In the genomic region with DNA sequence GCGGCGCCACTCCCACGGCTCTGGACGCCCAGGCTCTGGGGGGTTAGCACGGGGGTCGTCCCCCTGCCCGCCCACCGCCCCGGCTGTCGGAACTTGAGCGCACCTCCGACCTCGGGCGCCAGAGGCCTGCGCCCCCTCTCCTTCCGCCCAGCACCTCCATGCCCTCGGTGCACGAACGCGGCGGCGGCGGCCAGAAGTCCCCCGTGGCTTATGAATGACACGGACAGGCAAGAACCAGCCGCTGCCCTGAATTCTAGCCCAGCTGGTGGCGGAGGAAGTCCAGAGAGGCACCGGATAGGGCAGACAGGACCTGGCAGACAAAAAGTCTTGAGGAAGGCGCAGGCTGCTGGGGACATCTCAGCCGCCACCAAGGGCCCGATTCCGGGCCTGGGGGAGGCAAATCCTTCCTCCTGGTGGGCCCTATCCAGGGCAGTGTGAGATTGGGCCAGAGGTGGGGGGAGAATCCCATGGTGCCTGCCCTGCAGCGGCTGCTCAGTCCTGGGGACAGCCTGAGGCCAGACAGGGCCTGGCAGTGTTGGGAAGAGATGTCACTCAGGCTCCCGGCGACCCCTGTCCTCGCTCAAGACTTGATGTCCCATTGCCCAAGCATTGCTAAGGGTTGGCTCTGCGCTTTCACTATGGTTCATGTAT, we compare ENCODE assay signal across 9 cellular contexts. TPM values are rescaled to one million over a fixed set of nuclear protein-coding genes. Genes with fewer than 3 reads are reported as not detected.
DNase-seq lines count a peak whose midpoint lies in the region; ATAC-seq, FAIRE-seq and TF ChIP-seq lines count a peak whose summit lies in the region.
"Had no signal": no experiment of that assay in that cellular context is flagged by ENCODE, and none has a peak within 500 bp of the region (broad histone marks: within the 10 kb centered on the region; RNA-seq: fewer than 3 reads in every experiment).

No MANE protein-coding gene starts in this region.

- DNase-seq in A549 (ENCODE audit: low read depth in 1 of 2, low spot score in 1 of 2) (no peak), SJSA1 (ENCODE audit: low read depth in 1 of 2, low spot score in 2 of 2) (no peak), fibroblast of pulmonary artery (ENCODE audit: low read depth) (no peak), neural crest cell (ENCODE audit: low read depth, low spot score) (no peak), DMS 273 treated with DMSO at 0.1 percent for 48 hours (lab: John Stamatoyannopoulos, UW) (no peak), HT-29 (ENCODE audit: low spot score) (no peak), UCSD-AML1 (lab: John Stamatoyannopoulos, UW; ENCODE audit: unreplicated experiment) (no peak)
- DNase-seq in activated CD8-positive, alpha-beta memory T cell treated with anti-CD3 and anti-CD28 coated beads for 24 hours: no peak

- peak overlapping the region; percentile 92 for H3K4me2 ChIP-seq in A549

- H3K4me1 ChIP-seq in A549 (peaks cover 13% of the 10 kb centered on the region), SJSA1 (replicated peaks) (peaks cover 25% of the 10 kb centered on the region)

- peaks cover 51% of the 10 kb centered on the region for H3K27me3 Mint-ChIP-seq in neural crest cell (ENCODE audit: low read depth)

- no peak for TF ChIP-seq RAD21 in A549 (conservative IDR thresholded peaks at IDR 0.05 in 1 of 2, IDR thresholded peaks at IDR 0.05 in 1 of 2)

- peak overlapping the region; percentile 81 for H3K4me3 Mint-ChIP-seq in neural crest cell
- H3K4me3 Mint-ChIP-seq: activated CD4-positive, alpha-beta T cell treated with anti-CD3 and anti-CD28 coated beads, Interleukin-2, amount 10 ng/mL, durations not matched to agents 24 days and 14 days had no signal

- H3K36me3 ChIP-seq in SJSA1: no peaks in the 10 kb centered on the region

- 87% methylated on average over 24 of the region's 37 CpGs for WGBS in A549 (ENCODE audit: missing lambda C conversion rate)

- no peak for ATAC-seq in A549

- H3K27me3 ChIP-seq in SJSA1 (replicated peaks): peaks cover 7% of the 10 kb centered on the region

- H3K4me1 Mint-ChIP-seq in neural crest cell: peaks cover 44% of the 10 kb centered on the region
- H3K4me1 Mint-ChIP-seq: activated CD4-positive, alpha-beta T cell treated with anti-CD3 and anti-CD28 coated beads, Interleukin-2, amount 10 ng/mL, durations not matched to agents 24 days and 14 days had no signal

- no peak for TF ChIP-seq POLR2A in A549 (IDR thresholded peaks at IDR 0.05; ENCODE audit: low read length)

- H3K27ac Mint-ChIP-seq in neural crest cell (ENCODE audit: unreplicated experiment): no peak overlapping the region
- H3K27ac Mint-ChIP-seq: activated CD4-positive, alpha-beta T cell treated with anti-CD3 and anti-CD28 coated beads, Interleukin-2, amount 10 ng/mL, durations not matched to agents 24 days and 14 days had no signal

- H3K27ac ChIP-seq in A549: peak overlapping the region in 1 of 2 experiments; percentile 68; a peak in 4 of 6 replicates
- no peak overlapping the region for H3K27ac ChIP-seq in SJSA1

- POLR2A ChIA-PET in A549 (lab: Yijun Ruan, JAX): interaction anchor here (2.2 kb wide), 1 partner anchor 19 kb away, joined by 8 read pairs; no protein-coding TSS in a partner anchor

- H3K9me3 Mint-ChIP-seq in neural crest cell: no peaks in the 10 kb centered on the region
- H3K9me3 Mint-ChIP-seq: activated CD4-positive, alpha-beta T cell treated with anti-CD3 and anti-CD28 coated beads, Interleukin-2, amount 10 ng/mL, durations not matched to agents 24 days and 14 days had no signal

- FAIRE-seq in A549 (lab: Jason Lieb, UNC): no peak

- CTCF ChIA-PET in A549 (lab: Yijun Ruan, JAX): interaction anchor here (0.6 to 17.7 kb wide), 7 partner anchors 10 to 152 kb away, joined by 3 to 362 read pairs (median 3); no protein-coding TSS in a partner anchor

- H3K4me3 ChIP-seq in A549: peak overlapping the region; percentile 44; the same call in 2 of the 3 replicates
- H3K4me3 ChIP-seq in SJSA1: peak overlapping the region; percentile 36
- H3K4me3 ChIP-seq in fibroblast of pulmonary artery (replicated peaks; ENCODE audit: low read depth, low read length): peak overlapping the region; percentile 73

- H3K9me3 ChIP-seq in A549: no peaks in the 10 kb centered on the region
- H3K9me3 ChIP-seq in SJSA1 (replicated peaks): peaks cover 3% of the 10 kb centered on the region; the same call in 1 of the 2 replicates

- no peaks in the 10 kb centered on the region for H3K36me3 Mint-ChIP-seq in neural crest cell (ENCODE audit: low read depth)

- no peak for TF ChIP-seq EP300 in A549 (IDR thresholded peaks at IDR 0.05)

- TF ChIP-seq CTCF in A549 (IDR thresholded peaks at IDR 0.05) (no peak), fibroblast of pulmonary artery (IDR thresholded peaks at IDR 0.05; ENCODE audit: low read length, missing control alignments) (no peak), neural crest cell (conservative IDR thresholded peaks at IDR 0.05) (no peak)

TF ChIP-seq in A549, 52 proteins besides CTCF, POLR2A, EP300 and RAD21 (continues in another document):
- TF ChIP-seq ZFP36 (IDR thresholded peaks at IDR 0.05; ENCODE audit: borderline replicate concordance, partially characterized antibody): no peak
- TF ChIP-seq MAX (IDR thresholded peaks at IDR 0.05): no peak
- TF ChIP-seq FOSL2 (IDR thresholded peaks at IDR 0.05): no peak
- no peak for TF ChIP-seq FOSL2 (CRISPR knock-in tag; IDR thresholded peaks at IDR 0.05)
- TF ChIP-seq HEYL (CRISPR knock-in tag; IDR thresholded peaks at IDR 0.05): no peak
- TF ChIP-seq SREBF2 (IDR thresholded peaks at IDR 0.05): no peak
- TF ChIP-seq, protein P1, sequence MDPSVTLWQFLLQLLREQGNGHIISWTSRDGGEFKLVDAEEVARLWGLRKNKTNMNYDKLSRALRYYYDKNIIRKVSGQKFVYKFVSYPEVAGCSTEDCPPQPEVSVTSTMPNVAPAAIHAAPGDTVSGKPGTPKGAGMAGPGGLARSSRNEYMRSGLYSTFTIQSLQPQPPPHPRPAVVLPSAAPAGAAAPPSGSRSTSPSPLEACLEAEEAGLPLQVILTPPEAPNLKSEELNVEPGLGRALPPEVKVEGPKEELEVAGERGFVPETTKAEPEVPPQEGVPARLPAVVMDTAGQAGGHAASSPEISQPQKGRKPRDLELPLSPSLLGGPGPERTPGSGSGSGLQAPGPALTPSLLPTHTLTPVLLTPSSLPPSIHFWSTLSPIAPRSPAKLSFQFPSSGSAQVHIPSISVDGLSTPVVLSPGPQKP (IDR thresholded peaks at IDR 0.05; ENCODE audit: low read depth, low read length): no peak
- TF ChIP-seq RNF2 (IDR thresholded peaks at IDR 0.05; ENCODE audit: borderline replicate concordance, low read depth): no peak
- TF ChIP-seq, protein P2, sequence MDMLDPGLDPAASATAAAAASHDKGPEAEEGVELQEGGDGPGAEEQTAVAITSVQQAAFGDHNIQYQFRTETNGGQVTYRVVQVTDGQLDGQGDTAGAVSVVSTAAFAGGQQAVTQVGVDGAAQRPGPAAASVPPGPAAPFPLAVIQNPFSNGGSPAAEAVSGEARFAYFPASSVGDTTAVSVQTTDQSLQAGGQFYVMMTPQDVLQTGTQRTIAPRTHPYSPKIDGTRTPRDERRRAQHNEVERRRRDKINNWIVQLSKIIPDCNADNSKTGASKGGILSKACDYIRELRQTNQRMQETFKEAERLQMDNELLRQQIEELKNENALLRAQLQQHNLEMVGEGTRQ (IDR thresholded peaks at IDR 0.05): no peak
- TF ChIP-seq EHF (CRISPR knock-in tag; IDR thresholded peaks at IDR 0.05): no peak
- TF ChIP-seq HOXB5 (CRISPR knock-in tag; IDR thresholded peaks at IDR 0.05): no peak

RNA-seq across cellular contexts. Expression of gene CYGB, which starts 0.9 kb away (rescaled TPM):
- polyA plus RNA-seq in A549 (2011; rRNA removed): 1.1 and 1.2 TPM in 2 replicates
- 0.56 and 1.0 TPM in 2 replicates for polyA plus RNA-seq in A549 (2012; cell fraction: cytosol; rRNA removed)
- 0.54 and 0.76 TPM in 2 replicates for polyA plus RNA-seq in A549 (2012; cell fraction: nucleus; rRNA removed)
- 1.1 to 2.0 TPM (median 1.3 TPM) in 3 replicates for polyA plus RNA-seq in A549 (2017; fragmentation: RNase III; extraction: RNeasy Plus Mini Kit Qiagen cat#74134 plus additional on column Dnase treatment)
- 1.4 and 2.2 TPM in 2 replicates for polyA minus RNA-seq in A549 (2011; rRNA and poly(A)+ RNA removed)
- 4.4 and 5.2 TPM in 2 replicates for total RNA-seq in SJSA1 (2014; rRNA removed; shearing (Covaris generic))
- 8.6 and 8.7 TPM in 2 replicates for total RNA-seq in neural crest cell
- total RNA-seq in HT-29 (2014; rRNA removed; shearing (Covaris generic)): not detected in 2 replicates
- total RNA-seq: activated CD4-positive, alpha-beta T cell treated with anti-CD3 and anti-CD28 coated beads, Interleukin-2, amount 10 ng/mL, durations not matched to agents 24 days and 14 days had no signal

RNA-seq across cellular contexts. Expression of gene PRCD, which starts 1.4 kb away (rescaled TPM):
- polyA plus RNA-seq in A549 (2011; rRNA removed) (0.26 TPM in 1 of 2 replicates, not detected in the other), A549 (2017; fragmentation: RNase III; extraction: RNeasy Plus Mini Kit Qiagen cat#74134 plus additional on column Dnase treatment) (not detected in 3 replicates)
- not detected in 2 replicates for polyA plus RNA-seq in A549 (2012; cell fraction: cytosol; rRNA removed)
- 0.06 and 0.07 TPM in 2 replicates for polyA plus RNA-seq in A549 (2012; cell fraction: nucleus; rRNA removed)
- polyA minus RNA-seq in A549 (2011; rRNA and poly(A)+ RNA removed): not detected in 2 replicates
- 0.13 TPM in 1 of 2 replicates, not detected in the other for total RNA-seq in SJSA1 (2014; rRNA removed; shearing (Covaris generic))
- 0.41 and 0.75 TPM in 2 replicates for total RNA-seq in neural crest cell
- total RNA-seq in HT-29 (2014; rRNA removed; shearing (Covaris generic)): not detected in 2 replicates
- total RNA-seq: activated CD4-positive, alpha-beta T cell treated with anti-CD3 and anti-CD28 coated beads, Interleukin-2, amount 10 ng/mL, durations not matched to agents 24 days and 14 days had no signal

RNA-seq across cellular contexts. Expression of gene RHBDF2, which starts 37.2 kb away (rescaled TPM):
- 14.0 and 19.9 TPM in 2 replicates for polyA plus RNA-seq in A549 (2011; rRNA removed)
- 37.0 and 54.6 TPM in 2 replicates for polyA plus RNA-seq in A549 (2012; cell fraction: cytosol; rRNA removed)
- polyA plus RNA-seq in A549 (2012; cell fraction: nucleus; rRNA removed): 149 and 184 TPM in 2 replicates
- polyA plus RNA-seq in A549 (2017; fragmentation: RNase III; extraction: RNeasy Plus Mini Kit Qiagen cat#74134 plus additional on column Dnase treatment): 42.9 to 50.2 TPM (median 46.0 TPM) in 3 replicates
- polyA minus RNA-seq in A549 (2011; rRNA and poly(A)+ RNA removed): 17.4 and 22.8 TPM in 2 replicates
- total RNA-seq in SJSA1 (2014; rRNA removed; shearing (Covaris generic)): 5.8 and 9.2 TPM in 2 replicates
- total RNA-seq in neural crest cell: 2.0 and 3.6 TPM in 2 replicates
- 42.0 and 46.5 TPM in 2 replicates for total RNA-seq in HT-29 (2014; rRNA removed; shearing (Covaris generic))

RNA-seq across cellular contexts. Expression of gene ST6GALNAC2, which starts 47.3 kb away (rescaled TPM):
- polyA plus RNA-seq in A549 (2011; rRNA removed) (0.74 and 0.78 TPM in 2 replicates), A549 (2017; fragmentation: RNase III; extraction: RNeasy Plus Mini Kit Qiagen cat#74134 plus additional on column Dnase treatment) (0.30 to 0.59 TPM (median 0.41 TPM) in 3 replicates)
- 0.16 and 0.44 TPM in 2 replicates for polyA plus RNA-seq in A549 (2012; cell fraction: cytosol; rRNA removed)
- polyA plus RNA-seq in A549 (2012; cell fraction: nucleus; rRNA removed): 0.26 and 0.36 TPM in 2 replicates
- 0.25 and 0.58 TPM in 2 replicates for polyA minus RNA-seq in A549 (2011; rRNA and poly(A)+ RNA removed)
- total RNA-seq in SJSA1 (2014; rRNA removed; shearing (Covaris generic)): 0.84 TPM in 1 of 2 replicates, not detected in the other
- total RNA-seq in neural crest cell: 4.5 and 5.1 TPM in 2 replicates
- total RNA-seq in HT-29 (2014; rRNA removed; shearing (Covaris generic)): 1.0 and 2.6 TPM in 2 replicates
- total RNA-seq: activated CD4-positive, alpha-beta T cell treated with anti-CD3 and anti-CD28 coated beads, Interleukin-2, amount 10 ng/mL, durations not matched to agents 24 days and 14 days had no signal
